In the genomic region with DNA sequence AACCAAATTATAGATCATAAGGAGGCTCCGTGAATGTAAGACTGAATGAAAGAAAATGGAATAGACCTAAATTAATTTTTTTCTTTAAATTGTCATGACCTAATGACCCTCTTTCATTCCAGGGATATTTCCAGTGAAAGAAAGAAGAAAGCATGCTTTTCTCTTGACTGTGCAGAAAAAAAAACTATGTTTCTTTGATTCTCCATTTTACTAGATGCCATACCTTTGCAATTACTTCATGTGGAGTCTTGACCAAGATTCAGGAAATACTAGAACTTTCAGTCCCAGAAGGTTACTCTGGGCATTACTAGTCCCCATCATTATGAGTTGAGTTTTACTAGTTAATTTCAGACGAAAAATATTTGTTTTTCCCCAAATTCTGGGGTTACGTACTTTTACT, we compare ENCODE assay signal across 23 cellular contexts. TPM values are rescaled to one million over a fixed set of nuclear protein-coding genes. Genes with fewer than 3 reads are reported as not detected.
DNase-seq lines count a peak whose midpoint lies in the region; ATAC-seq and TF ChIP-seq lines count a peak whose summit lies in the region.
"Had no signal": no experiment of that assay in that cellular context is flagged by ENCODE, and none has a peak within 500 bp of the region (broad histone marks: within the 10 kb centered on the region; RNA-seq: fewer than 3 reads in every experiment).

No MANE protein-coding gene starts in this region.

- intact Hi-C loops in CD8-positive, alpha-beta T cell (cut with DNase I, micrococcal nuclease): loop anchor here in 1 of 2 experiments (10.0 kb wide), 2 partner anchors 545 to 1435 kb away; a partner anchor contains a TSS

- no peak for TF ChIP-seq RAD21 in SK-N-SH (IDR thresholded peaks at IDR 0.05; ENCODE audit: low read length)

- H3K9ac ChIP-seq in SK-N-SH: no peak overlapping the region

- peak overlapping the region in 1 of 2 experiments; percentile 27; a peak in 2 of 4 replicates for H3K27ac ChIP-seq in SK-N-SH (ENCODE audit: low read depth in 2 of 2, low read length in 1 of 2)
- peak overlapping the region; percentile 33 for H3K27ac ChIP-seq in epithelial cell of prostate
- peak overlapping the region; percentile 39 for H3K27ac ChIP-seq in mesodermal cell (ENCODE audit: low read depth, low read length, severe bottlenecking)
- H3K27ac ChIP-seq in CD8-positive, alpha-beta T cell (ENCODE audit: low read depth, low read length): no peak overlapping the region
- H3K27ac ChIP-seq: breast epithelium, hepatocyte, HL-60, lower lobe of right lung, prostate gland had no signal

- H3K36me3 ChIP-seq in SK-N-SH (replicated peaks in 1 of 2; ENCODE audit: control insufficient read depth in 1 of 2, insufficient read depth in 2 of 2, low read length in 1 of 2) (no peaks in the 10 kb centered on the region), mesodermal cell (ENCODE audit: control insufficient read depth, insufficient read depth, low read length) (no peaks in the 10 kb centered on the region)
- H3K36me3 ChIP-seq in CD8-positive, alpha-beta T cell (ENCODE audit: insufficient read depth, low read length): no peaks in the 10 kb centered on the region
- H3K36me3 ChIP-seq: breast epithelium, lower lobe of right lung, prostate gland had no signal

- no peaks in the 10 kb centered on the region for H3K4me1 Mint-ChIP-seq in activated CD4-positive, alpha-beta memory T cell treated with anti-CD3 and anti-CD28 coated beads, Interleukin-2, amount 10 ng/mL, durations not matched to agents 7 days and 5 days
- no peaks in the 10 kb centered on the region for H3K4me1 Mint-ChIP-seq in CD8-positive, alpha-beta T cell (ENCODE audit: low read depth)
- H3K4me1 Mint-ChIP-seq: activated CD4-positive, alpha-beta T cell treated with anti-CD3 and anti-CD28 coated beads, Interleukin-2, amount 10 ng/mL, durations not matched to agents 7 days and 5 days; activated naive CD8-positive, alpha-beta T cell treated with anti-CD3 and anti-CD28 coated beads, Interleukin-2, amount 10 ng/mL, durations not matched to agents 7 days and 5 days; activated T-helper 17 cell treated with anti-CD3 and anti-CD28 coated beads, Interleukin-2, amount 50 U/mL, for 72 hours; CD4-positive, CD25-positive, alpha-beta regulatory T cell had no signal

- H3K27ac Mint-ChIP-seq in activated CD4-positive, alpha-beta memory T cell treated with anti-CD3 and anti-CD28 coated beads, Interleukin-2, amount 10 ng/mL, durations not matched to agents 7 days and 5 days: no peak overlapping the region
- H3K27ac Mint-ChIP-seq in CD8-positive, alpha-beta T cell: no peak overlapping the region
- H3K27ac Mint-ChIP-seq: activated CD4-positive, alpha-beta T cell treated with anti-CD3 and anti-CD28 coated beads, Interleukin-2, amount 10 ng/mL, durations not matched to agents 7 days and 5 days; activated naive CD8-positive, alpha-beta T cell treated with anti-CD3 and anti-CD28 coated beads, Interleukin-2, amount 10 ng/mL, durations not matched to agents 7 days and 5 days; activated T-helper 17 cell treated with anti-CD3 and anti-CD28 coated beads, Interleukin-2, amount 50 U/mL, for 72 hours; CD4-positive, CD25-positive, alpha-beta regulatory T cell; dendritic cell treated with granulocyte-macrophage colony-stimulating factor and Interleukin-4, amounts not matched to agents 40 ng/mL and 50 ng/mL, for 4 days had no signal

- H3K79me2 ChIP-seq in SK-N-SH (ENCODE audit: insufficient read depth): no peaks in the 10 kb centered on the region
- H3K79me2 ChIP-seq: hepatocyte had no signal

- peak; percentile 77 for DNase-seq in EL
- no peak for DNase-seq in SK-N-SH
- no peak for DNase-seq in epithelial cell of prostate (ENCODE audit: low read depth, low spot score)
- no peak for DNase-seq in activated CD4-positive, alpha-beta memory T cell treated with anti-CD3 and anti-CD28 coated beads, Interleukin-2, amount 10 ng/mL, durations not matched to agents 7 days and 5 days
- no peak for DNase-seq in CD8-positive, alpha-beta T cell
- DNase-seq in D341Med (ENCODE audit: low spot score): no peak
- DNase-seq: activated CD4-positive, alpha-beta T cell treated with anti-CD3 and anti-CD28 coated beads, Interleukin-2, amount 10 ng/mL, durations not matched to agents 7 days and 5 days; activated naive CD8-positive, alpha-beta T cell treated with anti-CD3 and anti-CD28 coated beads, Interleukin-2, amount 10 ng/mL, durations not matched to agents 7 days and 5 days; CD4-positive, CD25-positive, alpha-beta regulatory T cell; DMS79; foreskin melanocyte; GOT3; lower lobe of right lung; NCI-H510A treated with DMSO at 0.1 percent for 48 hours; T-helper 1 cell had no signal

- no peaks in the 10 kb centered on the region for H3K36me3 Mint-ChIP-seq in activated CD4-positive, alpha-beta memory T cell treated with anti-CD3 and anti-CD28 coated beads, Interleukin-2, amount 10 ng/mL, durations not matched to agents 7 days and 5 days (ENCODE audit: low read depth)
- H3K36me3 Mint-ChIP-seq in CD8-positive, alpha-beta T cell: no peaks in the 10 kb centered on the region
- H3K36me3 Mint-ChIP-seq: activated naive CD8-positive, alpha-beta T cell treated with anti-CD3 and anti-CD28 coated beads, Interleukin-2, amount 10 ng/mL, durations not matched to agents 7 days and 5 days; CD4-positive, CD25-positive, alpha-beta regulatory T cell had no signal

- no peaks in the 10 kb centered on the region for H3K9me3 Mint-ChIP-seq in activated CD4-positive, alpha-beta memory T cell treated with anti-CD3 and anti-CD28 coated beads, Interleukin-2, amount 10 ng/mL, durations not matched to agents 7 days and 5 days
- no peaks in the 10 kb centered on the region for H3K9me3 Mint-ChIP-seq in CD8-positive, alpha-beta T cell
- H3K9me3 Mint-ChIP-seq: activated CD4-positive, alpha-beta T cell treated with anti-CD3 and anti-CD28 coated beads, Interleukin-2, amount 10 ng/mL, durations not matched to agents 7 days and 5 days; activated naive CD8-positive, alpha-beta T cell treated with anti-CD3 and anti-CD28 coated beads, Interleukin-2, amount 10 ng/mL, durations not matched to agents 7 days and 5 days; activated T-helper 17 cell treated with anti-CD3 and anti-CD28 coated beads, Interleukin-2, amount 50 U/mL, for 72 hours; CD4-positive, CD25-positive, alpha-beta regulatory T cell had no signal

- ATAC-seq in CD8-positive, alpha-beta T cell: no peak
- ATAC-seq in HG03342 (IDR thresholded peaks at IDR 0.05; ENCODE audit: unreplicated experiment): no peak
- ATAC-seq: activated T-helper 17 cell treated with anti-CD3 and anti-CD28 coated beads, Interleukin-2, amount 50 U/mL, for 72 hours; lower lobe of right lung had no signal

- TF ChIP-seq EP300 in SK-N-SH (IDR thresholded peaks at IDR 0.05; ENCODE audit: borderline replicate concordance in 1 of 2, low read depth in 1 of 2, low read length in 1 of 2): peak in 1 of 2 experiments; percentile 22; a peak in 1 of 4 replicates

- peaks cover 10% of the 10 kb centered on the region for H3K27me3 Mint-ChIP-seq in activated CD4-positive, alpha-beta memory T cell treated with anti-CD3 and anti-CD28 coated beads, Interleukin-2, amount 10 ng/mL, durations not matched to agents 7 days and 5 days
- H3K27me3 Mint-ChIP-seq in CD8-positive, alpha-beta T cell (ENCODE audit: low read depth): peaks cover 6% of the 10 kb centered on the region
- H3K27me3 Mint-ChIP-seq: dendritic cell treated with granulocyte-macrophage colony-stimulating factor and Interleukin-4, amounts not matched to agents 40 ng/mL and 50 ng/mL, for 4 days had no signal

- H3K4me3 ChIP-seq in SK-N-SH (ENCODE audit: low read depth in 2 of 2, low read length in 1 of 2) (no peak overlapping the region), mesodermal cell (ENCODE audit: extremely low read depth, insufficient read depth, low read length, poor library complexity, severe bottlenecking) (no peak overlapping the region)
- H3K4me3 ChIP-seq in CD8-positive, alpha-beta T cell (ENCODE audit: low read depth, low read length): no peak overlapping the region
- H3K4me3 ChIP-seq: breast epithelium, hepatocyte, lower lobe of right lung, prostate gland had no signal

- H3F3A ChIP-seq in SK-N-SH (replicated peaks; ENCODE audit: insufficient read depth): peaks cover 4% of the 10 kb centered on the region

- TF ChIP-seq CTCF in SK-N-SH (IDR thresholded peaks at IDR 0.05): no peak
- TF ChIP-seq CTCF in CD8-positive, alpha-beta T cell (IDR thresholded peaks at IDR 0.05): no peak

- H3K27me3 ChIP-seq in SK-N-SH (ENCODE audit: insufficient read depth): no peaks in the 10 kb centered on the region
- no peaks in the 10 kb centered on the region for H3K27me3 ChIP-seq in CD8-positive, alpha-beta T cell (ENCODE audit: insufficient read depth, low read length)
- H3K27me3 ChIP-seq: breast epithelium, hepatocyte had no signal

- no peaks in the 10 kb centered on the region for H3K9me2 ChIP-seq in SK-N-SH

- H3K4me2 ChIP-seq in SK-N-SH: no peak overlapping the region
- H3K4me2 ChIP-seq: hepatocyte had no signal

- WGBS in SK-N-SH (ENCODE audit: low lambda C conversion rate): 69% methylated on average over 3 of the region's 3 CpGs
- WGBS in mesodermal cell (ENCODE audit: insufficient coverage in 2 of 2), 2 experiments: no CpG with 5 or more reads among the region's 3 CpGs

- H3K4me1 ChIP-seq in SK-N-SH (ENCODE audit: control insufficient read depth in 1 of 2, insufficient read depth in 2 of 2, low read depth in 1 of 2, low read length in 1 of 2) (peaks cover 0 to 19% of the 10 kb centered on the region in 2 experiments; a peak in 2 of 4 replicates), mesodermal cell (ENCODE audit: control insufficient read depth, insufficient read depth, low read length, poor library complexity, severe bottlenecking) (peaks cover 5% of the 10 kb centered on the region)
- no peaks in the 10 kb centered on the region for H3K4me1 ChIP-seq in CD8-positive, alpha-beta T cell (ENCODE audit: insufficient read depth, low read length)
- H3K4me1 ChIP-seq: breast epithelium, lower lobe of right lung, prostate gland had no signal

- H2AFZ ChIP-seq in SK-N-SH (ENCODE audit: low read depth): peak overlapping the region; percentile 29; the same call in 1 of the 2 replicates
- H2AFZ ChIP-seq: hepatocyte had no signal

- H3K4me3 Mint-ChIP-seq in activated CD4-positive, alpha-beta memory T cell treated with anti-CD3 and anti-CD28 coated beads, Interleukin-2, amount 10 ng/mL, durations not matched to agents 7 days and 5 days: no peak overlapping the region
- no peak overlapping the region for H3K4me3 Mint-ChIP-seq in CD8-positive, alpha-beta T cell
- H3K4me3 Mint-ChIP-seq: activated CD4-positive, alpha-beta T cell treated with anti-CD3 and anti-CD28 coated beads, Interleukin-2, amount 10 ng/mL, durations not matched to agents 7 days and 5 days; activated naive CD8-positive, alpha-beta T cell treated with anti-CD3 and anti-CD28 coated beads, Interleukin-2, amount 10 ng/mL, durations not matched to agents 7 days and 5 days; activated T-helper 17 cell treated with anti-CD3 and anti-CD28 coated beads, Interleukin-2, amount 50 U/mL, for 72 hours; CD4-positive, CD25-positive, alpha-beta regulatory T cell; dendritic cell treated with granulocyte-macrophage colony-stimulating factor and Interleukin-4, amounts not matched to agents 40 ng/mL and 50 ng/mL, for 4 days had no signal

- CTCF ChIA-PET in SK-N-SH (lab: Yijun Ruan, JAX): no interaction called here
- CTCF ChIA-PET in activated CD4-positive, alpha-beta memory T cell treated with anti-CD3 and anti-CD28 coated beads, Interleukin-2, amount 10 ng/mL, durations not matched to agents 7 days and 5 days (lab: Charles Lee): no interaction called here
- CTCF ChIA-PET in CD8-positive, alpha-beta T cell (lab: Charles Lee): interaction anchor here (0.7 kb wide), 1 partner anchor 667 kb away, joined by 3 read pairs; no protein-coding TSS in a partner anchor

- H4K20me1 ChIP-seq in SK-N-SH (ENCODE audit: insufficient read depth): no peaks in the 10 kb centered on the region

- POLR2A ChIA-PET in SK-N-SH (lab: Yijun Ruan, JAX): no interaction called here
- POLR2A ChIA-PET in activated CD4-positive, alpha-beta memory T cell treated with anti-CD3 and anti-CD28 coated beads, Interleukin-2, amount 10 ng/mL, durations not matched to agents 7 days and 5 days (lab: Charles Lee): no interaction called here
- POLR2A ChIA-PET in CD8-positive, alpha-beta T cell (lab: Charles Lee): no interaction called here

- H3K9me3 ChIP-seq in SK-N-SH (no peaks in the 10 kb centered on the region), mesodermal cell (ENCODE audit: control insufficient read depth, low read length) (no peaks in the 10 kb centered on the region)
- no peaks in the 10 kb centered on the region for H3K9me3 ChIP-seq in CD8-positive, alpha-beta T cell (ENCODE audit: low read length)
- H3K9me3 ChIP-seq: breast epithelium, lower lobe of right lung, prostate gland had no signal

RNA-seq across cellular contexts. Expression of a gene that starts 6.4 kb away (rescaled TPM):
- polyA plus RNA-seq in SK-N-SH (2012; rRNA removed): 7.0 and 9.9 TPM in 2 replicates
- 12.7 and 19.8 TPM in 2 replicates for polyA plus RNA-seq in SK-N-SH (2012; cell fraction: cytosol; rRNA removed)
- 2.1 and 4.2 TPM in 2 replicates for polyA plus RNA-seq in SK-N-SH (2012; cell fraction: nucleus; rRNA removed)
- polyA plus RNA-seq in mesodermal cell (2013, experiment 1 of 2): 24.6 TPM
- polyA plus RNA-seq in mesodermal cell (2013, experiment 2 of 2): 32.6 TPM
- 10 to 100 TPM; 24.9 to 26.3 TPM for total RNA-seq in activated CD4-positive, alpha-beta memory T cell treated with anti-CD3 and anti-CD28 coated beads, Interleukin-2, amount 10 ng/mL, durations not matched to agents 7 days and 5 days
- total RNA-seq in CD8-positive, alpha-beta T cell: 1 to 10 TPM; 4.6 to 6.3 TPM

RNA-seq across cellular contexts. Expression of a gene that starts 15.1 kb away (rescaled TPM):
- 7.9 and 12.6 TPM in 2 replicates for polyA plus RNA-seq in SK-N-SH (2012; rRNA removed)
- polyA plus RNA-seq in SK-N-SH (2012; cell fraction: cytosol; rRNA removed): 8.7 and 9.8 TPM in 2 replicates
- 8.2 and 15.7 TPM in 2 replicates for polyA plus RNA-seq in SK-N-SH (2012; cell fraction: nucleus; rRNA removed)
- polyA plus RNA-seq in mesodermal cell (2013, experiment 1 of 2): 8.5 TPM
- 8.2 TPM for polyA plus RNA-seq in mesodermal cell (2013, experiment 2 of 2)
- 1 to 10 TPM; 7.4 to 8.1 TPM for total RNA-seq in activated CD4-positive, alpha-beta memory T cell treated with anti-CD3 and anti-CD28 coated beads, Interleukin-2, amount 10 ng/mL, durations not matched to agents 7 days and 5 days
- 1 to 10 TPM; 2.3 to 2.4 TPM for total RNA-seq in CD8-positive, alpha-beta T cell
